In the genomic region with DNA sequence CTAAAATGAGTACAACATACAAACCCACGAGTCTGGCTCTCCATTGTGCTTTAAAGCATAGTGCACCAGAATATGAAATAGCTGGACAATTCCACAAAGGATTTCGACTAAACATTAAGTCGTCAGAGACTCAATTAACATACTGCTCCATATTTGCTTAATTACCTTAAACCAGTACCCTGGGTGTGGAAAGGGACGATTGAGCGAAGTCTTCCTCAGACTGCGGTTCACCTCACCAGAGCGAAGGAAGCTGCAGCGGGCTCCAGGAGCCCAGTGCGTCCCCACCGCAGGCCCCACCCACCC, we compare ENCODE assay signal across 8 cellular contexts. TPM values are rescaled to one million over a fixed set of nuclear protein-coding genes. Genes with fewer than 3 reads are reported as not detected.
A peak's percentile ranks its signal among the peaks of the same experiment; 100 is the strongest.
DNase-seq lines count a peak whose midpoint lies in the region; TF ChIP-seq lines count a peak whose summit lies in the region.

No MANE protein-coding gene starts in this region.

- H3K79me2 ChIP-seq in H9 (ENCODE audit: insufficient read depth, low read length) (no peaks in the 10 kb centered on the region), hepatocyte (peaks cover 18% of the 10 kb centered on the region)

- H3K4ac ChIP-seq in H9 (ENCODE audit: low read depth, low read length) = no peak overlapping the region

- H3K4me1 Mint-ChIP-seq in CD8-positive, alpha-beta memory T cell = peaks cover 7 to 26% (median 13%) of the 10 kb centered on the region in 3 donors
- peaks cover 32 to 35% of the 10 kb centered on the region in 2 experiments for H3K4me1 Mint-ChIP-seq in H9

- no peak overlapping the region for H4K8ac ChIP-seq in H9 (replicated peaks; ENCODE audit: insufficient read length, low read depth, low read length)

- no peaks in the 10 kb centered on the region for H3K79me1 ChIP-seq in H9 (ENCODE audit: insufficient read depth, low read depth, low read length, poor library complexity, severe bottlenecking)

- no peak overlapping the region for H3K14ac ChIP-seq in H9 (ENCODE audit: insufficient read depth, low read length)

- H4K91ac ChIP-seq in H9 (ENCODE audit: insufficient read length, low read depth, low read length) = no peak overlapping the region

- WGBS in H9 (ENCODE audit: extremely low coverage, insufficient read length, low lambda C conversion rate) = no CpG with 5 or more reads among the region's 10 CpGs
- WGBS in hepatocyte (ENCODE audit: low lambda C conversion rate, missing lambda C conversion rate) = 2% methylated on average over 10 of the region's 10 CpGs

- H3K4me2 ChIP-seq in H9 (ENCODE audit: insufficient read depth, insufficient read length, low read length) = peak overlapping the region; percentile 55
- H3K4me2 ChIP-seq in hepatocyte = peak overlapping the region; percentile 88

- no peak overlapping the region for H2BK12ac ChIP-seq in H9 (ENCODE audit: insufficient read length, low read depth, low read length)

- H3K4me1 ChIP-seq in CD8-positive, alpha-beta memory T cell (ENCODE audit: insufficient read depth, low read length) = no peaks in the 10 kb centered on the region
- H3K4me1 ChIP-seq in H9 (ENCODE audit: insufficient read depth, low read length) = no peaks in the 10 kb centered on the region
- H3K4me1 ChIP-seq in hepatocyte (ENCODE audit: insufficient read depth) = no peaks in the 10 kb centered on the region

- DNase-seq in CD8-positive, alpha-beta memory T cell = peak in 2 of 5 donors; percentile 79 to 87
- DNase-seq in H9 (no peak), WERI-Rb-1 (no peak), hepatocyte (ENCODE audit: low spot score) (no peak), superior temporal gyrus (ENCODE audit: extremely low spot score) (peak; percentile 86), Kasumi-1 (lab: John Stamatoyannopoulos, UW) (no peak), HEK293T (ENCODE audit: extremely low spot score) (no peak), COLO668 (lab: John Stamatoyannopoulos, UW; ENCODE audit: unreplicated experiment) (no peak)

- no peaks in the 10 kb centered on the region for H3K36me3 ChIP-seq in CD8-positive, alpha-beta memory T cell (ENCODE audit: insufficient read depth, low read length)
- H3K36me3 ChIP-seq in WERI-Rb-1 (no peaks in the 10 kb centered on the region), hepatocyte (replicated peaks; ENCODE audit: insufficient read depth, low read depth) (no peaks in the 10 kb centered on the region)

- H3K23ac ChIP-seq in H9 (ENCODE audit: insufficient read length, low read depth, low read length) = no peak overlapping the region

- H3K9ac ChIP-seq in H9 (ENCODE audit: extremely low read depth, insufficient read length, low read length) = peak overlapping the region; percentile 42

- H3K9me2 ChIP-seq in hepatocyte (replicated peaks; ENCODE audit: insufficient read depth) = no peaks in the 10 kb centered on the region

- no peak overlapping the region for H3K56ac ChIP-seq in H9 (ENCODE audit: insufficient read length, low read depth, low read length)

- POLR2A ChIA-PET in CD8-positive, alpha-beta memory T cell (lab: Charles Lee) = interaction anchor here (0.5 to 1.7 kb wide), 4 partner anchors 32 to 1248 kb away, joined by 3 to 6 read pairs (median 4); a partner anchor contains a TSS
- POLR2A ChIA-PET in HEK293T (lab: Yijun Ruan, JAX) = interaction anchor here (0.6 to 1.9 kb wide), 14 partner anchors 9 to 276 kb away, joined by 3 to 12 read pairs (median 4); a partner anchor contains a TSS

- H2BK120ac ChIP-seq in H9 (ENCODE audit: low read depth, low read length, poor library complexity, severe bottlenecking) = no peak overlapping the region

- H3K36me3 Mint-ChIP-seq in CD8-positive, alpha-beta memory T cell = peaks cover 0 to 3% (median 3%) of the 10 kb centered on the region in 3 donors
- H3K36me3 Mint-ChIP-seq in H9 (ENCODE audit: insufficient read depth in 1 of 3, low read depth in 3 of 3) = peaks cover under 1 to 14% (median 9%) of the 10 kb centered on the region in 3 experiments; a peak in 4 of 7 replicates

- H2AFZ ChIP-seq in H9 (ENCODE audit: low read length) = no peak overlapping the region
- peak overlapping the region; percentile 91 for H2AFZ ChIP-seq in hepatocyte

- CTCF ChIA-PET in CD8-positive, alpha-beta memory T cell (lab: Charles Lee) = no interaction called here
- CTCF ChIA-PET in HEK293T (lab: Yijun Ruan, JAX) = interaction anchor here (0.6 kb wide), 1 partner anchor 133 kb away, joined by 3 read pairs; no protein-coding TSS in a partner anchor

- H3K27me3 ChIP-seq in CD8-positive, alpha-beta memory T cell (ENCODE audit: insufficient read depth, low read length, poor library complexity, severe bottlenecking) = no peaks in the 10 kb centered on the region
- H3K27me3 ChIP-seq in H9 (ENCODE audit: insufficient read depth, low read length) (no peaks in the 10 kb centered on the region), WERI-Rb-1 (ENCODE audit: insufficient read depth, low read depth, severe bottlenecking) (no peaks in the 10 kb centered on the region), hepatocyte (no peaks in the 10 kb centered on the region)

- no peak overlapping the region for H3K27ac ChIP-seq in CD8-positive, alpha-beta memory T cell (ENCODE audit: low read depth, low read length)
- H3K27ac ChIP-seq in H9 (ENCODE audit: insufficient read length, low read depth, low read length) (no peak overlapping the region), WERI-Rb-1 (no peak overlapping the region; the same call in 1 of the 2 replicates), hepatocyte (no peak overlapping the region)

- H2AK5ac ChIP-seq in H9 (ENCODE audit: insufficient read length, low read length) = no peak overlapping the region

- H3K9me3 Mint-ChIP-seq in CD8-positive, alpha-beta memory T cell = peaks cover 0 to 4% (median 0%) of the 10 kb centered on the region in 5 donors
- peaks cover 0 to 5% of the 10 kb centered on the region in 2 experiments; a peak in 3 of 5 replicates for H3K9me3 Mint-ChIP-seq in H9

- no peak overlapping the region for H2BK15ac ChIP-seq in H9 (ENCODE audit: low read depth, low read length)

- TF ChIP-seq CTCF in H9 (conservative IDR thresholded peaks at IDR 0.05) (no peak), WERI-Rb-1 (IDR thresholded peaks at IDR 0.05; ENCODE audit: low read depth, low read length) (no peak), hepatocyte (IDR thresholded peaks at IDR 0.05; ENCODE audit: poor library complexity) (no peak)

- no peak overlapping the region for H4K5ac ChIP-seq in H9 (ENCODE audit: insufficient read length, low read depth, low read length)

- peak overlapping the region in 4 of 8 donors; percentile 19 to 92 (median 40) for H3K27ac Mint-ChIP-seq in CD8-positive, alpha-beta memory T cell
- no peak overlapping the region; a peak in 1 of 7 replicates for H3K27ac Mint-ChIP-seq in H9

- no peak overlapping the region for H3T11ph ChIP-seq in H9 (ENCODE audit: low read length)

- no peaks in the 10 kb centered on the region for H3K9me3 ChIP-seq in CD8-positive, alpha-beta memory T cell (ENCODE audit: low read length)
- H3K9me3 ChIP-seq in H9 (ENCODE audit: control insufficient read depth, low read depth, low read length) = no peaks in the 10 kb centered on the region
- H3K9me3 ChIP-seq in WERI-Rb-1 (ENCODE audit: severe bottlenecking) = no peaks in the 10 kb centered on the region
- no peaks in the 10 kb centered on the region for H3K9me3 ChIP-seq in hepatocyte (ENCODE audit: low read depth)

- H3K27me3 Mint-ChIP-seq in CD8-positive, alpha-beta memory T cell = peaks cover 13 to 29% of the 10 kb centered on the region in 2 donors
- H3K27me3 Mint-ChIP-seq in H9 (ENCODE audit: low read depth) = no peaks in the 10 kb centered on the region; the same call in 1 of the 2 replicates

- H3K23me2 ChIP-seq in H9 (ENCODE audit: insufficient read length, low read depth, low read length, poor library complexity, severe bottlenecking) = no peaks in the 10 kb centered on the region

- peak overlapping the region; percentile 83 to 94 (median 84) for H3K4me3 Mint-ChIP-seq in CD8-positive, alpha-beta memory T cell
- peak overlapping the region; percentile 89 to 92 for H3K4me3 Mint-ChIP-seq in H9

- H2BK20ac ChIP-seq in H9 (ENCODE audit: low read depth, low read length, poor library complexity, severe bottlenecking) = no peak overlapping the region

- no peak overlapping the region for H3K4me3 ChIP-seq in CD8-positive, alpha-beta memory T cell (ENCODE audit: low read length)
- H3K4me3 ChIP-seq in WERI-Rb-1 (ENCODE audit: low read depth, low read length) = peak overlapping the region; percentile 50
- peak overlapping the region; percentile 52 for H3K4me3 ChIP-seq in hepatocyte

- H2BK5ac ChIP-seq in H9 (ENCODE audit: insufficient read length, low read length) = no peak overlapping the region

- H4K20me1 ChIP-seq in H9 (ENCODE audit: control insufficient read depth, insufficient read depth, insufficient read length) (no peaks in the 10 kb centered on the region), hepatocyte (ENCODE audit: insufficient read depth, poor library complexity, severe bottlenecking) (no peaks in the 10 kb centered on the region)

- no peak overlapping the region for H3K18ac ChIP-seq in H9 (ENCODE audit: insufficient read length, low read depth, low read length)

TF ChIP-seq in HEK293T, 16 proteins besides CTCF, POLR2A, EP300 and RAD21:
- TF ChIP-seq ARNT (IDR thresholded peaks at IDR 0.05) = no peak
- no peak for TF ChIP-seq LEF1 (IDR thresholded peaks at IDR 0.05; ENCODE audit: borderline replicate concordance)
- TF ChIP-seq, protein P1, sequence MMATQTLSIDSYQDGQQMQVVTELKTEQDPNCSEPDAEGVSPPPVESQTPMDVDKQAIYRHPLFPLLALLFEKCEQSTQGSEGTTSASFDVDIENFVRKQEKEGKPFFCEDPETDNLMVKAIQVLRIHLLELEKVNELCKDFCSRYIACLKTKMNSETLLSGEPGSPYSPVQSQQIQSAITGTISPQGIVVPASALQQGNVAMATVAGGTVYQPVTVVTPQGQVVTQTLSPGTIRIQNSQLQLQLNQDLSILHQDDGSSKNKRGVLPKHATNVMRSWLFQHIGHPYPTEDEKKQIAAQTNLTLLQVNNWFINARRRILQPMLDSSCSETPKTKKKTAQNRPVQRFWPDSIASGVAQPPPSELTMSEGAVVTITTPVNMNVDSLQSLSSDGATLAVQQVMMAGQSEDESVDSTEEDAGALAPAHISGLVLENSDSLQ (IDR thresholded peaks at IDR 0.05) = no peak

RNA-seq across cellular contexts. Expression of a gene that starts 0.2 kb away (rescaled TPM):
- 1 to 10 TPM; 1.1 to 2.8 TPM for total RNA-seq in CD8-positive, alpha-beta memory T cell
- polyA plus RNA-seq in CD8-positive, alpha-beta memory T cell = 0.72 TPM
- 16.5 and 18.6 TPM in 2 replicates for total RNA-seq in H9 (2021)
- total RNA-seq in hepatocyte = 7.9 and 12.6 TPM in 2 replicates
- polyA plus RNA-seq in hepatocyte = 3.3 and 4.4 TPM in 2 replicates
